ENCODE assay signal across 8 cellular contexts in genomic region chr1:174021611-174022079, GRCh38. TPM values are rescaled to one million over a fixed set of nuclear protein-coding genes. Genes with fewer than 3 reads are reported as not detected.
A peak's percentile ranks its signal among the peaks of the same experiment; 100 is the strongest.
DNase-seq lines count a peak whose midpoint lies in the region; ATAC-seq and TF ChIP-seq lines count a peak whose summit lies in the region.

No MANE protein-coding gene starts in this region.

- H3K4me3 Mint-ChIP-seq in activated naive CD4-positive, alpha-beta T cell treated with anti-CD3 and anti-CD28 coated beads, Interleukin-2, amount 50 U/mL, for 24 hours, result peak overlapping the region; percentile 94

- DNase-seq in AG08396 (ENCODE audit: low spot score) (peak; percentile 57), OCI-LY7 (ENCODE audit: low spot score) (peak; percentile 62), Right ventricle myocardium inferior (ENCODE audit: missing footprints) (no peak), osteoblast (ENCODE audit: insufficient read length, low spot score, missing footprints) (peak; percentile 89), uterus (peak; percentile 35 to 41)

- H3K27me3 ChIP-seq in osteoblast (ENCODE audit: insufficient read depth, low read length) (no peaks in the 10 kb centered on the region), uterus (no peaks in the 10 kb centered on the region)

- no peaks in the 10 kb centered on the region for H3K9me3 Mint-ChIP-seq in activated naive CD4-positive, alpha-beta T cell treated with anti-CD3 and anti-CD28 coated beads, Interleukin-2, amount 50 U/mL, for 24 hours

- CTCF ChIA-PET in OCI-LY7 (lab: Charles Lee; ENCODE audit: unreplicated experiment), result no interaction called here

- H2AFZ ChIP-seq in OCI-LY7 (ENCODE audit: low read length), result peak overlapping the region; percentile 97
- H2AFZ ChIP-seq in osteoblast (ENCODE audit: low read length), result peak overlapping the region; percentile 86

- BruUV-seq in OCI-LY7 (replicated peaks; lab: Mats Ljungman, UMichigan), result no TSS peak

- ATAC-seq in GM18861 (IDR thresholded peaks at IDR 0.05; ENCODE audit: unreplicated experiment) (peak; percentile 22), HG03066 (IDR thresholded peaks at IDR 0.05; ENCODE audit: low read depth, unreplicated experiment) (peak; percentile 35), Right ventricle myocardium inferior (peak; percentile 42)

- intact Hi-C loops in OCI-LY7 (cut with micrococcal nuclease; ENCODE audit: unreplicated experiment), result loop anchor here (2.0 to 5.0 kb wide), 3 partner anchors 136 to 196 kb away; partner anchors contain the start of genes RABGAP1L and ZBTB37
- intact Hi-C loops in Right ventricle myocardium inferior (cut with DNase I), result loop anchor here (5.0 to 10.0 kb wide), 3 partner anchors 136 to 1487 kb away; partner anchors contain the start of genes GAS5, RABGAP1L, SUCO and ZBTB37
- intact Hi-C loops in uterus (cut with DNase I; ENCODE audit: low total_unique reads), result loop anchor here (5.0 kb wide), 1 partner anchor 154 kb away; the partner anchor contains the start of genes GAS5 and ZBTB37

- no peak for TF ChIP-seq POLR2A in uterus (IDR thresholded peaks at IDR 0.05)

- H3K36me3 Mint-ChIP-seq in activated naive CD4-positive, alpha-beta T cell treated with anti-CD3 and anti-CD28 coated beads, Interleukin-2, amount 50 U/mL, for 24 hours, result peaks cover 6% of the 10 kb centered on the region

- no peaks in the 10 kb centered on the region for H3K9me2 ChIP-seq in OCI-LY7 (ENCODE audit: insufficient read depth, low read length)

- peak overlapping the region; percentile 51 for H3K27ac ChIP-seq in OCI-LY7 (ENCODE audit: low read depth, low read length, poor library complexity, severe bottlenecking)
- H3K27ac ChIP-seq in osteoblast (ENCODE audit: low read depth, low read length), result peak overlapping the region; percentile 96
- peak overlapping the region; percentile 95 to 99 for H3K27ac ChIP-seq in uterus

- H3K27me3 Mint-ChIP-seq in activated naive CD4-positive, alpha-beta T cell treated with anti-CD3 and anti-CD28 coated beads, Interleukin-2, amount 50 U/mL, for 24 hours, result no peaks in the 10 kb centered on the region

- TF ChIP-seq CTCF in OCI-LY7 (conservative IDR thresholded peaks at IDR 0.05; ENCODE audit: low read length) (no peak), osteoblast (IDR thresholded peaks at IDR 0.05; ENCODE audit: extremely low read depth, low read depth, low read length) (no peak), uterus (IDR thresholded peaks at IDR 0.05) (no peak)

- H3K4me1 ChIP-seq in OCI-LY7 (ENCODE audit: insufficient read depth, low read length, poor library complexity, severe bottlenecking) (peaks cover 39% of the 10 kb centered on the region), osteoblast (ENCODE audit: insufficient read depth, low read length) (peaks cover 40% of the 10 kb centered on the region), uterus (peaks cover 0 to 8% of the 10 kb centered on the region in 2 donors)

- H3K9me3 ChIP-seq in OCI-LY7 (ENCODE audit: low read length) (no peaks in the 10 kb centered on the region), osteoblast (ENCODE audit: low read depth, low read length) (no peaks in the 10 kb centered on the region), uterus (no peaks in the 10 kb centered on the region)

- H3K79me2 ChIP-seq in OCI-LY7 (ENCODE audit: insufficient read depth, low read depth, low read length), result peaks cover 54% of the 10 kb centered on the region
- peaks cover 54% of the 10 kb centered on the region for H3K79me2 ChIP-seq in osteoblast (ENCODE audit: insufficient read depth, low read length)

- peaks cover 55% of the 10 kb centered on the region for H3K4me1 Mint-ChIP-seq in activated naive CD4-positive, alpha-beta T cell treated with anti-CD3 and anti-CD28 coated beads, Interleukin-2, amount 50 U/mL, for 24 hours

- peaks cover 5% of the 10 kb centered on the region; the same call in 1 of the 2 replicates for H3K36me3 ChIP-seq in OCI-LY7 (ENCODE audit: insufficient read depth, low read length)
- H3K36me3 ChIP-seq in osteoblast (ENCODE audit: insufficient read depth, low read length), result no peaks in the 10 kb centered on the region
- no peaks in the 10 kb centered on the region for H3K36me3 ChIP-seq in uterus

- peak overlapping the region; percentile 99 for H3K4me2 ChIP-seq in OCI-LY7 (ENCODE audit: low read length)
- peak overlapping the region; percentile 92 for H3K4me2 ChIP-seq in osteoblast (ENCODE audit: insufficient read depth, low read length)

- H4K20me1 ChIP-seq in OCI-LY7 (ENCODE audit: insufficient read depth, low read length) (peaks cover 14% of the 10 kb centered on the region), osteoblast (ENCODE audit: insufficient read depth, low read length) (peaks cover 36% of the 10 kb centered on the region)

- peak overlapping the region; percentile 91 for H3K27ac Mint-ChIP-seq in activated naive CD4-positive, alpha-beta T cell treated with anti-CD3 and anti-CD28 coated beads, Interleukin-2, amount 50 U/mL, for 24 hours

- H3K4me3 ChIP-seq in OCI-LY7 (ENCODE audit: low read depth, low read length, poor library complexity, severe bottlenecking) (peak overlapping the region; percentile 89), osteoblast (ENCODE audit: insufficient read depth, low read length) (peak overlapping the region; percentile 90), uterus (peak overlapping the region; percentile 88 to 99)

- POLR2A ChIA-PET in OCI-LY7 (lab: Charles Lee), result interaction anchor here (0.6 to 1.5 kb wide), 3 partner anchors 14 to 200 kb away, joined by 3 to 4 read pairs (median 3); partner anchors contain the start of gene ZBTB37

RNA-seq across cellular contexts. Expression of gene RC3H1, which starts 0.5 kb away (rescaled TPM):
- total RNA-seq in OCI-LY7 (2014; rRNA removed; shearing (Covaris generic)), result 21.0 and 32.0 TPM in 2 replicates
- total RNA-seq in OCI-LY7 (2022) (34.0 and 34.3 TPM in 2 replicates), Right ventricle myocardium inferior (20.2 TPM), osteoblast (29.8 and 31.8 TPM in 2 replicates), uterus (10 to 100 TPM; 15.9 to 45.7 (median 32.7) TPM)
